Comparison of ENCODE assay signal across 1 cellular context in the genomic region with DNA sequence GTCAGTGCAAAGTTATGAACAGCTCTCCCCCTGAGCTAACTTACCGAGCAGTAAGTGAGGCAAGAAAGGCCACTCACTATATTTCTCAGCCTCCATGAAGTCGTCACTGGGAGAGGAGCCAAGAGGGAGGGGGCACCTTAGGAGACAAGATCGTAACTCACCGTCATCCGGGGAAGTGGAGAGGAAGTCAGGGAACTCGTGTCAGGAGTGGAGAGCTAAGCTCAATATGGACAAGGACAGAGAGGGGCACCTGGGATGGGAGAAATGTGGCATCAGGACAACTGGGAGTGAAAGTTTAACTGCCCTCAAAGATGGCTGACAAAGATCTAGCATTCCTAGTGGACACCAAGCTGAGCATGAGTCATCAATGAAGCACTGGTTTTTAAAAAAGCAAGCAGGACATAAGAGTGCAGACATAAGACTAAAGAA.
TF ChIP-seq lines count a peak whose summit lies in the region.

No MANE protein-coding gene starts in this region.

TF ChIP-seq in WTC11, 78 proteins besides CTCF, POLR2A, EP300 and RAD21 (continued from another document):
- TF ChIP-seq, protein P1, sequence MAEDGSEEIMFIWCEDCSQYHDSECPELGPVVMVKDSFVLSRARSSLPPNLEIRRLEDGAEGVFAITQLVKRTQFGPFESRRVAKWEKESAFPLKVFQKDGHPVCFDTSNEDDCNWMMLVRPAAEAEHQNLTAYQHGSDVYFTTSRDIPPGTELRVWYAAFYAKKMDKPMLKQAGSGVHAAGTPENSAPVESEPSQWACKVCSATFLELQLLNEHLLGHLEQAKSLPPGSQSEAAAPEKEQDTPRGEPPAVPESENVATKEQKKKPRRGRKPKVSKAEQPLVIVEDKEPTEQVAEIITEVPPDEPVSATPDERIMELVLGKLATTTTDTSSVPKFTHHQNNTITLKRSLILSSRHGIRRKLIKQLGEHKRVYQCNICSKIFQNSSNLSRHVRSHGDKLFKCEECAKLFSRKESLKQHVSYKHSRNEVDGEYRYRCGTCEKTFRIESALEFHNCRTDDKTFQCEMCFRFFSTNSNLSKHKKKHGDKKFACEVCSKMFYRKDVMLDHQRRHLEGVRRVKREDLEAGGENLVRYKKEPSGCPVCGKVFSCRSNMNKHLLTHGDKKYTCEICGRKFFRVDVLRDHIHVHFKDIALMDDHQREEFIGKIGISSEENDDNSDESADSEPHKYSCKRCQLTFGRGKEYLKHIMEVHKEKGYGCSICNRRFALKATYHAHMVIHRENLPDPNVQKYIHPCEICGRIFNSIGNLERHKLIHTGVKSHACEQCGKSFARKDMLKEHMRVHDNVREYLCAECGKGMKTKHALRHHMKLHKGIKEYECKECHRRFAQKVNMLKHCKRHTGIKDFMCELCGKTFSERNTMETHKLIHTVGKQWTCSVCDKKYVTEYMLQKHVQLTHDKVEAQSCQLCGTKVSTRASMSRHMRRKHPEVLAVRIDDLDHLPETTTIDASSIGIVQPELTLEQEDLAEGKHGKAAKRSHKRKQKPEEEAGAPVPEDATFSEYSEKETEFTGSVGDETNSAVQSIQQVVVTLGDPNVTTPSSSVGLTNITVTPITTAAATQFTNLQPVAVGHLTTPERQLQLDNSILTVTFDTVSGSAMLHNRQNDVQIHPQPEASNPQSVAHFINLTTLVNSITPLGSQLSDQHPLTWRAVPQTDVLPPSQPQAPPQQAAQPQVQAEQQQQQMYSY (CRISPR knock-in tag; IDR thresholded peaks at IDR 0.05), result no peak
- TF ChIP-seq E2F4 (CRISPR knock-in tag; IDR thresholded peaks at IDR 0.05; ENCODE audit: borderline replicate concordance, low read depth), result no peak
- no peak for TF ChIP-seq ESRRA (CRISPR knock-in tag; IDR thresholded peaks at IDR 0.05; ENCODE audit: borderline replicate concordance)
- TF ChIP-seq ZNF219 (CRISPR knock-in tag; IDR thresholded peaks at IDR 0.05; ENCODE audit: borderline replicate concordance), result no peak
